Comparison of ENCODE assay signal across 19 cellular contexts in genomic region chr2:227297052-227297451, GRCh38. TPM values are rescaled to one million over a fixed set of nuclear protein-coding genes. Genes with fewer than 3 reads are reported as not detected.
DNase-seq lines count a peak whose midpoint lies in the region; ATAC-seq, FAIRE-seq and TF ChIP-seq lines count a peak whose summit lies in the region.
"Had no signal": no experiment of that assay in that cellular context is flagged by ENCODE, and none has a peak within 500 bp of the region (broad histone marks: within the 10 kb centered on the region; RNA-seq: fewer than 3 reads in every experiment).

No MANE protein-coding gene starts in this region.

- H3K4me3 Mint-ChIP-seq in natural killer cell treated with Interleukin-12 subunit alpha and Interleukin-12 subunit beta and Interleukin-15 and Interleukin-18, amount 100 ng/mL, for 72 hours, result no peak overlapping the region
- H3K4me3 Mint-ChIP-seq: CD8-positive, alpha-beta memory T cell had no signal

- no peaks in the 10 kb centered on the region for H3K36me3 Mint-ChIP-seq in natural killer cell treated with Interleukin-12 subunit alpha and Interleukin-12 subunit beta and Interleukin-15 and Interleukin-18, amount 100 ng/mL, for 72 hours
- H3K36me3 Mint-ChIP-seq: CD8-positive, alpha-beta memory T cell had no signal

- H3K27me3 Mint-ChIP-seq in natural killer cell treated with Interleukin-12 subunit alpha and Interleukin-12 subunit beta and Interleukin-15 and Interleukin-18, amount 100 ng/mL, for 72 hours, result no peaks in the 10 kb centered on the region

- 53% methylated on average over 1 of the region's 1 CpG for WGBS in hepatocyte (ENCODE audit: low lambda C conversion rate, missing lambda C conversion rate)
- 37 to 41% methylated on average over 1 of the region's 1 CpG for WGBS in pancreas, 2 donors
- WGBS in transverse colon (ENCODE audit: low coverage in 1 of 2), 2 donors, result 100% methylated on average over 1 of the region's 1 CpG

- intact Hi-C loops in pancreas (cut with DNase I), result no loop called here
- intact Hi-C loops in transverse colon (cut with DNase I; ENCODE audit: low total_unique reads), result no loop called here

- no peak for TF ChIP-seq POLR2A in transverse colon (IDR thresholded peaks at IDR 0.05)

- no peaks in the 10 kb centered on the region for H3K36me3 ChIP-seq in hepatocyte (replicated peaks; ENCODE audit: insufficient read depth, low read depth)
- H3K36me3 ChIP-seq in pancreas, result no peaks in the 10 kb centered on the region
- H3K36me3 ChIP-seq in transverse colon, result no peaks in the 10 kb centered on the region

- in situ Hi-C loops in transverse colon (cut with MboI; ENCODE audit: low pct_ligation_motif_present in 1 of 4, low pct_unique_long_range_greater_than_20kb in 1 of 4, low sequenced_read_pairs in 3 of 4), result no loop called here

- FAIRE-seq in pancreas (lab: Jason Lieb, UNC), result no peak
- FAIRE-seq: GM12878, GM18507, H54 had no signal

- no peak for TF ChIP-seq EP300 in transverse colon (IDR thresholded peaks at IDR 0.05; ENCODE audit: low read depth)

- H3K4me1 ChIP-seq in hepatocyte (ENCODE audit: insufficient read depth), result peaks cover 6% of the 10 kb centered on the region
- peaks cover 12 to 14% (median 14%) of the 10 kb centered on the region in 3 donors for H3K4me1 ChIP-seq in pancreas
- no peaks in the 10 kb centered on the region for H3K4me1 ChIP-seq in transverse colon
- H3K4me1 ChIP-seq: BLaER1 had no signal

- ATAC-seq in pancreas, result peak in 3 of 4 donors; percentile 37 to 78 (median 67)
- no peak for ATAC-seq in natural killer cell treated with Interleukin-12 subunit alpha and Interleukin-12 subunit beta and Interleukin-15 and Interleukin-18, amount 100 ng/mL, for 72 hours
- ATAC-seq: GM12878, HCT116 had no signal

- no peak overlapping the region for H3K27ac Mint-ChIP-seq in natural killer cell treated with Interleukin-12 subunit alpha and Interleukin-12 subunit beta and Interleukin-15 and Interleukin-18, amount 100 ng/mL, for 72 hours
- H3K27ac Mint-ChIP-seq: CD8-positive, alpha-beta memory T cell had no signal

- H3K9me2 ChIP-seq in hepatocyte (replicated peaks; ENCODE audit: insufficient read depth), result no peaks in the 10 kb centered on the region

- H3K9me3 Mint-ChIP-seq in natural killer cell treated with Interleukin-12 subunit alpha and Interleukin-12 subunit beta and Interleukin-15 and Interleukin-18, amount 100 ng/mL, for 72 hours, result no peaks in the 10 kb centered on the region

- no peak overlapping the region for H3K4me3 ChIP-seq in hepatocyte
- H3K4me3 ChIP-seq in pancreas, result no peak overlapping the region
- no peak overlapping the region for H3K4me3 ChIP-seq in transverse colon
- H3K4me3 ChIP-seq: BLaER1, GM12878, GM23248 had no signal

- DNase-seq in NCI-H82 (lab: John Stamatoyannopoulos, UW) (peak; percentile 3), NCI-H82 treated with DMSO at 0.1 percent for 48 hours (lab: John Stamatoyannopoulos, UW; ENCODE audit: unreplicated experiment) (no peak), hepatocyte (ENCODE audit: low spot score) (no peak), pancreas (no peak), caudate nucleus (lab: John Stamatoyannopoulos, UW) (no peak), transverse colon (no peak)
- no peak for DNase-seq in natural killer cell treated with Interleukin-12 subunit alpha and Interleukin-12 subunit beta and Interleukin-15 and Interleukin-18, amount 100 ng/mL, for 72 hours (ENCODE audit: low spot score)
- DNase-seq: 8988T; AML-193; Caco-2; CD8-positive, alpha-beta memory T cell; DMS79; GM23248 had no signal

- H4K20me1 ChIP-seq in hepatocyte (ENCODE audit: insufficient read depth, poor library complexity, severe bottlenecking), result no peaks in the 10 kb centered on the region
- H4K20me1 ChIP-seq: BLaER1 had no signal

- H3K27ac ChIP-seq in hepatocyte, result peak overlapping the region; percentile 28
- H3K27ac ChIP-seq in pancreas, result no peak overlapping the region
- no peak overlapping the region for H3K27ac ChIP-seq in caudate nucleus (ENCODE audit: low read depth, low read length)
- H3K27ac ChIP-seq in transverse colon, result no peak overlapping the region
- H3K27ac ChIP-seq: BLaER1, GM23248, HL-60 had no signal

- H3K4me2 ChIP-seq in hepatocyte, result no peak overlapping the region
- H3K4me2 ChIP-seq: BLaER1 had no signal

- H3K79me2 ChIP-seq in hepatocyte, result no peaks in the 10 kb centered on the region

- H3K9me3 ChIP-seq in hepatocyte (ENCODE audit: low read depth), result no peaks in the 10 kb centered on the region
- H3K9me3 ChIP-seq in pancreas, result no peaks in the 10 kb centered on the region
- H3K9me3 ChIP-seq in transverse colon, result no peaks in the 10 kb centered on the region
- H3K9me3 ChIP-seq: BLaER1, Caco-2 had no signal

- H2AFZ ChIP-seq in hepatocyte, result no peak overlapping the region
- H2AFZ ChIP-seq: GM23248 had no signal

- H3K4me1 Mint-ChIP-seq in natural killer cell treated with Interleukin-12 subunit alpha and Interleukin-12 subunit beta and Interleukin-15 and Interleukin-18, amount 100 ng/mL, for 72 hours (ENCODE audit: low read depth in 2 of 2), result no peaks in the 10 kb centered on the region
- H3K4me1 Mint-ChIP-seq: CD8-positive, alpha-beta memory T cell had no signal

- TF ChIP-seq CTCF in hepatocyte (IDR thresholded peaks at IDR 0.05; ENCODE audit: poor library complexity), result no peak
- TF ChIP-seq CTCF in pancreas (IDR thresholded peaks at IDR 0.05), result no peak
- no peak for TF ChIP-seq CTCF in transverse colon (IDR thresholded peaks at IDR 0.05)

- no peaks in the 10 kb centered on the region for H3K27me3 ChIP-seq in hepatocyte
- no peaks in the 10 kb centered on the region for H3K27me3 ChIP-seq in pancreas
- no peaks in the 10 kb centered on the region for H3K27me3 ChIP-seq in transverse colon
- H3K27me3 ChIP-seq: BLaER1 had no signal

RNA-seq across cellular contexts. Expression of gene MFF, which starts 28.0 kb away (rescaled TPM):
- total RNA-seq in hepatocyte (122 and 125 TPM in 2 replicates), pancreas (10 to 100 TPM; 29.8 to 47.9 (median 38.0) TPM), transverse colon (100 to 1,000 TPM in 2 of 4 donors, 10 to 100 TPM in 2; 22.3 to 127 (median 103) TPM)
- polyA plus RNA-seq in hepatocyte (106 and 111 TPM in 2 replicates), pancreas (10 to 100 TPM; 46.1 to 71.7 TPM)
- total RNA-seq in natural killer cell treated with Interleukin-12 subunit alpha and Interleukin-12 subunit beta and Interleukin-15 and Interleukin-18, amount 100 ng/mL, for 72 hours, result 10 to 100 TPM; 51.4 to 73.1 TPM

Comparison
In these comparisons a context has a peak if more than half of its experiments do, and no peak if none do; other contexts are left out.
1. ATAC-seq: peak in pancreas (3 of 4); none in natural killer cell treated with Interleukin-12 subunit alpha and Interleukin-12 subunit beta and Interleukin-15 and Interleukin-18, amount 100 ng/mL, for 72 hours (0 of 2).